ENCODE assay signal across 9 cellular contexts in the genomic region with DNA sequence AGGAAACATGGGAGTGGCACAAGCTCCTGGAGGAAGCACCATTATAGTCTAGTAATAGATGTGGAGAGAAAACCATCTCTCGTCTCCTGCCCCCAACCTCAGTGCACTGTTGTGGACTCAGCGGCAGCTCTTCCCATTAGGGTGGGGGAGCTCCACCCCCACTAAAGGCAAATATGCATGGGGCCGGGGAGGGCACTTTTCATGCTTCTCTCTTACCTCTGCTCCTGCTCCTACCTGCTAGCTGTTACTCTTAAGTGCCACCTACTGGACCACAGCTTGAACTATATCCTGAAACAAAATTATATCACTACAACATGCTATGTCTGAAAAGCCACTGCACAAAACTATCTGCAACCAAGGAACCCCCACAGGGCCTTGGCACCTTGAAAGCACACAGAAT.
DNase-seq lines count a peak whose midpoint lies in the region; ATAC-seq and TF ChIP-seq lines count a peak whose summit lies in the region.
"Had no signal": no experiment of that assay in that cellular context is flagged by ENCODE, and none has a peak within 500 bp of the region (broad histone marks: within the 10 kb centered on the region; RNA-seq: fewer than 3 reads in every experiment).

No MANE protein-coding gene starts in this region.

- H3K4me2 ChIP-seq in Loucy (ENCODE audit: low read depth, low read length, poor library complexity, severe bottlenecking), result no peak overlapping the region

- DNase-seq in amniotic epithelial cell (ENCODE audit: low read depth) (peak; percentile 4), lung microvascular endothelial cell (ENCODE audit: low read depth in 2 of 2) (peak; percentile 1 to 16)
- no peak for DNase-seq in stimulated activated CD4-positive, alpha-beta T cell treated with anti-CD3 and anti-CD28 coated beads, Interleukin-4, amount 100 ng/mL, for 4 hours
- DNase-seq in activated CD8-positive, alpha-beta T cell treated with anti-CD3 and anti-CD28 coated beads for 36 hours, result no peak
- DNase-seq in activated naive CD4-positive, alpha-beta T cell treated with anti-CD3 and anti-CD28 coated beads, Interleukin-2, amount 10 ng/mL, durations not matched to agents 7 days and 5 days, result no peak
- DNase-seq: effector memory CD4-positive, alpha-beta T cell had no signal

- TF ChIP-seq POLR2A in gastroesophageal sphincter (IDR thresholded peaks at IDR 0.05), result no peak

- H3K4me1 ChIP-seq in Loucy (ENCODE audit: insufficient read depth, low read length, poor library complexity, severe bottlenecking) (no peaks in the 10 kb centered on the region), gastroesophageal sphincter (no peaks in the 10 kb centered on the region)

- H3K36me3 Mint-ChIP-seq in activated CD8-positive, alpha-beta T cell treated with anti-CD3 and anti-CD28 coated beads for 36 hours (ENCODE audit: low read depth), result no peaks in the 10 kb centered on the region
- no peaks in the 10 kb centered on the region for H3K36me3 Mint-ChIP-seq in activated naive CD4-positive, alpha-beta T cell treated with anti-CD3 and anti-CD28 coated beads, Interleukin-2, amount 10 ng/mL, durations not matched to agents 7 days and 5 days

- TF ChIP-seq CTCF in GM12873 (IDR thresholded peaks at IDR 0.05; ENCODE audit: insufficient read depth, low read depth, low read length, missing control alignments), result peak; percentile 18
- TF ChIP-seq CTCF in Loucy (conservative IDR thresholded peaks at IDR 0.05; ENCODE audit: low read length), result peak; percentile 68
- TF ChIP-seq CTCF in gastroesophageal sphincter (IDR thresholded peaks at IDR 0.05), result no peak
- TF ChIP-seq CTCF in activated CD8-positive, alpha-beta T cell treated with anti-CD3 and anti-CD28 coated beads for 36 hours (IDR thresholded peaks at IDR 0.05), result no peak

- H3K4me1 Mint-ChIP-seq in activated CD8-positive, alpha-beta T cell treated with anti-CD3 and anti-CD28 coated beads for 36 hours (ENCODE audit: low read depth), result no peaks in the 10 kb centered on the region
- H3K4me1 Mint-ChIP-seq in activated naive CD4-positive, alpha-beta T cell treated with anti-CD3 and anti-CD28 coated beads, Interleukin-2, amount 10 ng/mL, durations not matched to agents 7 days and 5 days, result no peaks in the 10 kb centered on the region

- no peak overlapping the region for H3K4me3 Mint-ChIP-seq in activated CD8-positive, alpha-beta T cell treated with anti-CD3 and anti-CD28 coated beads for 36 hours
- no peak overlapping the region for H3K4me3 Mint-ChIP-seq in activated naive CD4-positive, alpha-beta T cell treated with anti-CD3 and anti-CD28 coated beads, Interleukin-2, amount 10 ng/mL, durations not matched to agents 7 days and 5 days

- no peak for ATAC-seq in gastroesophageal sphincter
- no peak for ATAC-seq in activated CD8-positive, alpha-beta T cell treated with anti-CD3 and anti-CD28 coated beads for 36 hours

- WGBS in gastroesophageal sphincter (ENCODE audit: low coverage in 1 of 2), 2 donors, result 27% methylated on average over 3 of the region's 3 CpGs; no CpG with 5 or more reads in 1 of the 2 donors

- H3K79me2 ChIP-seq in Loucy (ENCODE audit: insufficient read depth, low read length), result no peaks in the 10 kb centered on the region

- no peak overlapping the region for H3K27ac Mint-ChIP-seq in activated CD8-positive, alpha-beta T cell treated with anti-CD3 and anti-CD28 coated beads for 36 hours
- H3K27ac Mint-ChIP-seq in activated naive CD4-positive, alpha-beta T cell treated with anti-CD3 and anti-CD28 coated beads, Interleukin-2, amount 10 ng/mL, durations not matched to agents 7 days and 5 days, result no peak overlapping the region

- intact Hi-C loops in activated CD8-positive, alpha-beta T cell treated with anti-CD3 and anti-CD28 coated beads for 36 hours (cut with micrococcal nuclease), result no loop called here

- H3K27me3 Mint-ChIP-seq in activated CD8-positive, alpha-beta T cell treated with anti-CD3 and anti-CD28 coated beads for 36 hours, result no peaks in the 10 kb centered on the region
- H3K27me3 Mint-ChIP-seq in activated naive CD4-positive, alpha-beta T cell treated with anti-CD3 and anti-CD28 coated beads, Interleukin-2, amount 10 ng/mL, durations not matched to agents 7 days and 5 days, result no peaks in the 10 kb centered on the region

- H3F3A ChIP-seq in Loucy (ENCODE audit: low read depth), result no peaks in the 10 kb centered on the region

- no peak overlapping the region for H3K9ac ChIP-seq in Loucy (ENCODE audit: low read depth, low read length, poor library complexity, severe bottlenecking)

- no peak overlapping the region for H3K4me3 ChIP-seq in Loucy (ENCODE audit: low read length, poor library complexity, severe bottlenecking)
- no peak overlapping the region for H3K4me3 ChIP-seq in gastroesophageal sphincter

- CTCF ChIA-PET in activated CD8-positive, alpha-beta T cell treated with anti-CD3 and anti-CD28 coated beads for 36 hours (lab: Charles Lee), result no interaction called here
- CTCF ChIA-PET in activated naive CD4-positive, alpha-beta T cell treated with anti-CD3 and anti-CD28 coated beads, Interleukin-2, amount 10 ng/mL, durations not matched to agents 7 days and 5 days (lab: Charles Lee), result no interaction called here

- H3K27me3 ChIP-seq in Loucy (ENCODE audit: insufficient read depth, low read length, poor library complexity, severe bottlenecking) (no peaks in the 10 kb centered on the region), gastroesophageal sphincter (no peaks in the 10 kb centered on the region)

- POLR2A ChIA-PET in activated CD8-positive, alpha-beta T cell treated with anti-CD3 and anti-CD28 coated beads for 36 hours (lab: Charles Lee), result no interaction called here

- 0 out of 2 replicates have a peak overlapping the region, but pooled peaks have one; percentile 41 for H2AFZ ChIP-seq in Loucy (ENCODE audit: low read length)

- H3K36me3 ChIP-seq in Loucy (ENCODE audit: insufficient read depth, low read length) (no peaks in the 10 kb centered on the region), gastroesophageal sphincter (no peaks in the 10 kb centered on the region)

- H3K9me2 ChIP-seq in Loucy (replicated peaks; ENCODE audit: low read depth, low read length), result no peaks in the 10 kb centered on the region

- no peaks in the 10 kb centered on the region for H4K20me1 ChIP-seq in Loucy (ENCODE audit: insufficient read depth, low read length, poor library complexity, severe bottlenecking)

- no peak for TF ChIP-seq EP300 in gastroesophageal sphincter (IDR thresholded peaks at IDR 0.05)

- peaks cover 2% of the 10 kb centered on the region for H3K9me3 Mint-ChIP-seq in activated CD8-positive, alpha-beta T cell treated with anti-CD3 and anti-CD28 coated beads for 36 hours
- peaks cover 3% of the 10 kb centered on the region for H3K9me3 Mint-ChIP-seq in activated naive CD4-positive, alpha-beta T cell treated with anti-CD3 and anti-CD28 coated beads, Interleukin-2, amount 10 ng/mL, durations not matched to agents 7 days and 5 days

- no peak overlapping the region for H3K27ac ChIP-seq in gastroesophageal sphincter

- H3K9me3 ChIP-seq in Loucy (ENCODE audit: insufficient read depth, low read depth, low read length), result no peaks in the 10 kb centered on the region
- H3K9me3 ChIP-seq in gastroesophageal sphincter, result peaks cover 0 to 11% (median 0%) of the 10 kb centered on the region in 3 donors

Comparison
In these comparisons a context has a peak if more than half of its experiments do, and no peak if none do; other contexts are left out.
1. CTCF ChIP-seq: peak in GM12873 (single experiment) and Loucy (single experiment); none in gastroesophageal sphincter (0 of 4) and activated CD8-positive, alpha-beta T cell treated with anti-CD3 and anti-CD28 coated beads for 36 hours (single experiment).
2. DNase-seq: peak in amniotic epithelial cell (single experiment) and lung microvascular endothelial cell (2 of 2); none in stimulated activated CD4-positive, alpha-beta T cell treated with anti-CD3 and anti-CD28 coated beads, Interleukin-4, amount 100 ng/mL, for 4 hours (0 of 2), activated CD8-positive, alpha-beta T cell treated with anti-CD3 and anti-CD28 coated beads for 36 hours (single experiment) and activated naive CD4-positive, alpha-beta T cell treated with anti-CD3 and anti-CD28 coated beads, Interleukin-2, amount 10 ng/mL, durations not matched to agents 7 days and 5 days (single experiment).